ENCODE assay signal across 25 cellular contexts in genomic region chr13:66469745-66470144, GRCh38.
DNase-seq lines count a peak whose midpoint lies in the region; ATAC-seq, FAIRE-seq and TF ChIP-seq lines count a peak whose summit lies in the region.
"Had no signal": no experiment of that assay in that cellular context is flagged by ENCODE, and none has a peak within 500 bp of the region (broad histone marks: within the 10 kb centered on the region; RNA-seq: fewer than 3 reads in every experiment).

No MANE protein-coding gene starts in this region.

- peaks cover 9% of the 10 kb centered on the region for H3K4me1 ChIP-seq in Karpas-422 (ENCODE audit: low read length)
- peaks cover 9% of the 10 kb centered on the region for H3K4me1 ChIP-seq in OCI-LY7 (ENCODE audit: insufficient read depth, low read length, poor library complexity, severe bottlenecking)
- no peaks in the 10 kb centered on the region for H3K4me1 ChIP-seq in GM12878 (ENCODE audit: control insufficient read depth, insufficient read depth, low read length)
- H3K4me1 ChIP-seq in neuronal stem cell (ENCODE audit: control insufficient read depth in 2 of 2, insufficient read depth in 1 of 2, low read depth in 1 of 2, low read length in 2 of 2), result no peaks in the 10 kb centered on the region
- H3K4me1 ChIP-seq: A549, Caco-2 had no signal

- no peak overlapping the region for H2BK5ac ChIP-seq in neuronal stem cell (ENCODE audit: low read length)

- POLR2A ChIA-PET in OCI-LY7 (lab: Charles Lee), result interaction anchor here (0.7 to 3.1 kb wide), 5 partner anchors 9 to 190 kb away, joined by 3 to 11 read pairs (median 3); no protein-coding TSS in a partner anchor
- POLR2A ChIA-PET in GM12878 (lab: Charles Lee), result no interaction called here

- H3K27me3 ChIP-seq in Karpas-422 (ENCODE audit: low read length), result no peaks in the 10 kb centered on the region
- no peaks in the 10 kb centered on the region for H3K27me3 ChIP-seq in GM12878 (replicated peaks in 1 of 2; ENCODE audit: control insufficient read depth in 2 of 2, insufficient read depth in 2 of 2, low read length in 1 of 2)
- H3K27me3 ChIP-seq in neuronal stem cell (ENCODE audit: control insufficient read depth in 3 of 3, insufficient read depth in 3 of 3, low read depth in 1 of 3, low read length in 3 of 3), result no peaks in the 10 kb centered on the region

- CTCF ChIA-PET in OCI-LY7 (lab: Charles Lee; ENCODE audit: unreplicated experiment) (interaction anchor here (1.0 kb wide), 1 partner anchor 22 kb away, joined by 4 read pairs; no protein-coding TSS in a partner anchor), GM12878 (lab: Yijun Ruan, JAX) (no interaction called here)
- CTCF ChIA-PET in activated naive CD4-positive, alpha-beta T cell treated with anti-CD3 and anti-CD28 coated beads, Interleukin-2, amount 10 ng/mL, durations not matched to agents 7 days and 5 days (lab: Charles Lee), result no interaction called here

- DNase-seq in Karpas-422 (no peak), OCI-LY7 (ENCODE audit: low spot score) (no peak), GM12878 (ENCODE audit: low read depth, low spot score) (no peak), neuronal stem cell (ENCODE audit: low spot score) (no peak), AML-193 (lab: John Stamatoyannopoulos, UW) (no peak), NOMO-1 treated with dmso at 0.1 percent for 144 hours (lab: John Stamatoyannopoulos, UW; ENCODE audit: unreplicated experiment) (no peak)
- no peak for DNase-seq in activated naive CD4-positive, alpha-beta T cell treated with anti-CD3 and anti-CD28 coated beads, Interleukin-2, amount 10 ng/mL, durations not matched to agents 7 days and 5 days
- DNase-seq: Caco-2; CD8-positive, alpha-beta T cell; H9; NCI-H1048; NCI-H1417; NCI-H1694 treated with DMSO at 0.1 percent for 48 hours; NCI-H2081; NCI-H2227 treated with DMSO at 0.1 percent for 48 hours; NCI-H526 treated with DMSO at 0.1 percent for 48 hours; SHP77 had no signal

- H3K79me1 ChIP-seq in neuronal stem cell (ENCODE audit: low read depth, low read length), result no peaks in the 10 kb centered on the region

- no peak overlapping the region for H3K4me3 Mint-ChIP-seq in activated naive CD4-positive, alpha-beta T cell treated with anti-CD3 and anti-CD28 coated beads, Interleukin-2, amount 10 ng/mL, durations not matched to agents 7 days and 5 days
- H3K4me3 Mint-ChIP-seq: CD8-positive, alpha-beta T cell; GM23338; H9; IgD-negative memory B cell had no signal

- no peak for TF ChIP-seq CTCF in OCI-LY7 (conservative IDR thresholded peaks at IDR 0.05; ENCODE audit: low read length)
- no peak for TF ChIP-seq CTCF in GM12878 (IDR thresholded peaks at IDR 0.05 in 2 of 3, conservative IDR thresholded peaks at IDR 0.05 in 1 of 3; ENCODE audit: control insufficient read depth in 2 of 3, extremely low read depth in 1 of 3, insufficient read depth in 1 of 3, low read depth in 3 of 3, low read length in 3 of 3)

- no peak overlapping the region for H3K27ac Mint-ChIP-seq in activated naive CD4-positive, alpha-beta T cell treated with anti-CD3 and anti-CD28 coated beads, Interleukin-2, amount 10 ng/mL, durations not matched to agents 7 days and 5 days
- H3K27ac Mint-ChIP-seq: CD8-positive, alpha-beta T cell; GM23338; H9; IgD-negative memory B cell had no signal

- WGBS in GM12878 (ENCODE audit: insufficient coverage, insufficient replicate concordance, low lambda C conversion rate, missing lambda C conversion rate), result 3% methylated on average over 6 of the region's 6 CpGs
- WGBS in neuronal stem cell (ENCODE audit: extremely low coverage in 2 of 2, insufficient read length in 2 of 2, insufficient replicate concordance in 1 of 2), 2 donors, result no CpG with 5 or more reads among the region's 6 CpGs

- ATAC-seq in GM12878, result peak; percentile 30; the same call in 2 of the 3 replicates
- ATAC-seq: A549; CD8-positive, alpha-beta T cell; GM23338; Panc1 had no signal

- FAIRE-seq in GM12878 (lab: Jason Lieb, UNC), result no peak
- FAIRE-seq: A549, G401.6 had no signal

- no peak overlapping the region for H3K23ac ChIP-seq in neuronal stem cell (ENCODE audit: low read depth, low read length, poor library complexity)

- H3K18ac ChIP-seq in neuronal stem cell (ENCODE audit: low read length), result no peak overlapping the region

- RAD21 ChIA-PET in GM12878 (lab: Charles Lee; ENCODE audit: unreplicated experiment), result no interaction called here

- H2BK120ac ChIP-seq in neuronal stem cell (ENCODE audit: low read depth, low read length), result no peak overlapping the region

- TF ChIP-seq EP300 in GM12878 (IDR thresholded peaks at IDR 0.05; ENCODE audit: borderline replicate concordance in 1 of 2, control insufficient read depth in 1 of 2, low read depth in 2 of 2, low read length in 2 of 2), result no peak

- no peak overlapping the region for H4K8ac ChIP-seq in neuronal stem cell (ENCODE audit: low read depth, low read length)

- peak overlapping the region; percentile 67 for H3K4me2 ChIP-seq in Karpas-422 (ENCODE audit: low read depth, low read length, poor library complexity, severe bottlenecking)
- H3K4me2 ChIP-seq in OCI-LY7 (ENCODE audit: low read length), result no peak overlapping the region
- no peak overlapping the region for H3K4me2 ChIP-seq in GM12878 (ENCODE audit: control insufficient read depth, insufficient read depth)
- no peak overlapping the region for H3K4me2 ChIP-seq in neuronal stem cell (ENCODE audit: insufficient read depth, low read length, poor library complexity, severe bottlenecking)
- H3K4me2 ChIP-seq: A549, GM23338, KMS-11 had no signal

- H4K91ac ChIP-seq in neuronal stem cell (ENCODE audit: low read depth, low read length, poor library complexity), result no peak overlapping the region

- H2AK5ac ChIP-seq in neuronal stem cell (ENCODE audit: low read depth, low read length), result no peak overlapping the region

- H3K36me3 ChIP-seq in Karpas-422 (ENCODE audit: insufficient read depth, low read length), result no peaks in the 10 kb centered on the region
- no peaks in the 10 kb centered on the region for H3K36me3 ChIP-seq in OCI-LY7 (ENCODE audit: insufficient read depth, low read length)
- H3K36me3 ChIP-seq in GM12878 (ENCODE audit: control insufficient read depth in 2 of 2, insufficient read depth in 2 of 2, low read length in 1 of 2), result no peaks in the 10 kb centered on the region
- no peaks in the 10 kb centered on the region for H3K36me3 ChIP-seq in neuronal stem cell (replicated peaks in 1 of 2; ENCODE audit: control insufficient read depth in 2 of 2, insufficient read depth in 2 of 2, low read length in 2 of 2)

- H3K4me1 Mint-ChIP-seq in activated naive CD4-positive, alpha-beta T cell treated with anti-CD3 and anti-CD28 coated beads, Interleukin-2, amount 10 ng/mL, durations not matched to agents 7 days and 5 days, result no peaks in the 10 kb centered on the region
- H3K4me1 Mint-ChIP-seq: GM23338, H9, IgD-negative memory B cell had no signal

- TF ChIP-seq RAD21 in GM12878 (IDR thresholded peaks at IDR 0.05; ENCODE audit: insufficient read depth, low read depth, low read length), result no peak

- H3K14ac ChIP-seq in neuronal stem cell (ENCODE audit: low read length), result no peak overlapping the region

- peak overlapping the region; percentile 97 for H2AFZ ChIP-seq in Karpas-422 (ENCODE audit: low read length)
- peak overlapping the region; percentile 58 for H2AFZ ChIP-seq in OCI-LY7 (ENCODE audit: low read length)
- no peak overlapping the region for H2AFZ ChIP-seq in GM12878 (ENCODE audit: control insufficient read depth, low read depth, low read length)
- peak overlapping the region; percentile 63 for H2AFZ ChIP-seq in neuronal stem cell (ENCODE audit: low read length)
- H2AFZ ChIP-seq: GM23338 had no signal

- H4K20me1 ChIP-seq in Karpas-422 (ENCODE audit: insufficient read depth, low read depth, low read length) (no peaks in the 10 kb centered on the region), OCI-LY7 (ENCODE audit: insufficient read depth, low read length) (no peaks in the 10 kb centered on the region), GM12878 (ENCODE audit: control insufficient read depth, insufficient read depth) (no peaks in the 10 kb centered on the region)

- TF ChIP-seq POLR2A in GM12878 (IDR thresholded peaks at IDR 0.05; ENCODE audit: low read depth, low read length), result no peak

- no peaks in the 10 kb centered on the region for H3K79me2 ChIP-seq in Karpas-422 (ENCODE audit: low read length)
- H3K79me2 ChIP-seq in OCI-LY7 (ENCODE audit: insufficient read depth, low read depth, low read length), result no peaks in the 10 kb centered on the region
- H3K79me2 ChIP-seq in GM12878 (ENCODE audit: control insufficient read depth, insufficient read depth, low read length), result no peaks in the 10 kb centered on the region

- SMC1A ChIA-PET in GM12878 (lab: Charles Lee; ENCODE audit: uncharacterized antibody, unreplicated experiment), result no interaction called here

- in situ Hi-C loops in GM12878 (cut with MboI), result no loop called here

- H3K9ac ChIP-seq in Karpas-422 (ENCODE audit: low read length) (peak overlapping the region; percentile 50), GM12878 (ENCODE audit: control insufficient read depth, insufficient read depth, low read length) (no peak overlapping the region), neuronal stem cell (ENCODE audit: low read depth, low read length, poor library complexity) (no peak overlapping the region)
- H3K9ac ChIP-seq: KMS-11 had no signal

- H3K4me3 ChIP-seq in Karpas-422 (ENCODE audit: low read length), result peak overlapping the region; percentile 44; the same call in 1 of the 2 replicates
- no peak overlapping the region for H3K4me3 ChIP-seq in OCI-LY7 (ENCODE audit: low read depth, low read length, poor library complexity, severe bottlenecking)
- no peak overlapping the region for H3K4me3 ChIP-seq in GM12878
- H3K4me3 ChIP-seq in neuronal stem cell (ENCODE audit: low read length in 2 of 2), result no peak overlapping the region
- H3K4me3 ChIP-seq: A549, GM23338 had no signal

- no peak overlapping the region for H2BK12ac ChIP-seq in neuronal stem cell (ENCODE audit: low read length)

- H3K27me3 Mint-ChIP-seq in activated naive CD4-positive, alpha-beta T cell treated with anti-CD3 and anti-CD28 coated beads, Interleukin-2, amount 10 ng/mL, durations not matched to agents 7 days and 5 days, result no peaks in the 10 kb centered on the region
- H3K27me3 Mint-ChIP-seq: IgD-negative memory B cell had no signal

- intact Hi-C loops in OCI-LY7 (cut with micrococcal nuclease; ENCODE audit: unreplicated experiment), result no loop called here
- intact Hi-C loops in GM12878 (cut with micrococcal nuclease; ENCODE audit: unreplicated experiment), result no loop called here

- H3K27ac ChIP-seq in Karpas-422 (ENCODE audit: low read length) (no peak overlapping the region), OCI-LY7 (ENCODE audit: low read depth, low read length, poor library complexity, severe bottlenecking) (no peak overlapping the region), GM12878 (ENCODE audit: control insufficient read depth, insufficient read depth) (no peak overlapping the region), neuronal stem cell (replicated peaks; ENCODE audit: low read length) (no peak overlapping the region)
- H3K27ac ChIP-seq: A549, C4-2B, KMS-11, RWPE1 had no signal

- H3K9me3 ChIP-seq in Karpas-422 (ENCODE audit: low read length) (no peaks in the 10 kb centered on the region), OCI-LY7 (ENCODE audit: low read length) (0 out of 2 replicates have a peak, but pooled peaks cover 5% of the 10 kb centered on the region), GM12878 (replicated peaks; ENCODE audit: control insufficient read depth, insufficient read depth, low read length) (no peaks in the 10 kb centered on the region), neuronal stem cell (replicated peaks in 1 of 2; ENCODE audit: control insufficient read depth in 2 of 2, insufficient read depth in 1 of 2, low read depth in 1 of 2, low read length in 2 of 2) (no peaks in the 10 kb centered on the region)
- H3K9me3 ChIP-seq: A549, Caco-2 had no signal

- no peak overlapping the region for H3K4ac ChIP-seq in neuronal stem cell (ENCODE audit: low read length)

- H3K9me2 ChIP-seq in Karpas-422 (replicated peaks; ENCODE audit: insufficient read depth, low read length) (no peaks in the 10 kb centered on the region), OCI-LY7 (ENCODE audit: insufficient read depth, low read length) (no peaks in the 10 kb centered on the region)

- no peaks in the 10 kb centered on the region for H3K36me3 Mint-ChIP-seq in activated naive CD4-positive, alpha-beta T cell treated with anti-CD3 and anti-CD28 coated beads, Interleukin-2, amount 10 ng/mL, durations not matched to agents 7 days and 5 days
- H3K36me3 Mint-ChIP-seq: CD8-positive, alpha-beta T cell; IgD-negative memory B cell had no signal

- H2BK15ac ChIP-seq in neuronal stem cell (ENCODE audit: low read length), result no peak overlapping the region

- H3K9me3 Mint-ChIP-seq in activated naive CD4-positive, alpha-beta T cell treated with anti-CD3 and anti-CD28 coated beads, Interleukin-2, amount 10 ng/mL, durations not matched to agents 7 days and 5 days, result no peaks in the 10 kb centered on the region
- H3K9me3 Mint-ChIP-seq: GM23338, H9 had no signal

- BruUV-seq in OCI-LY7 (replicated peaks; lab: Mats Ljungman, UMichigan) (no TSS peak), GM12878 (replicated peaks; lab: Mats Ljungman, UMichigan) (no TSS peak)
